19 cellular contexts compared by ENCODE assay signal in the genomic region with DNA sequence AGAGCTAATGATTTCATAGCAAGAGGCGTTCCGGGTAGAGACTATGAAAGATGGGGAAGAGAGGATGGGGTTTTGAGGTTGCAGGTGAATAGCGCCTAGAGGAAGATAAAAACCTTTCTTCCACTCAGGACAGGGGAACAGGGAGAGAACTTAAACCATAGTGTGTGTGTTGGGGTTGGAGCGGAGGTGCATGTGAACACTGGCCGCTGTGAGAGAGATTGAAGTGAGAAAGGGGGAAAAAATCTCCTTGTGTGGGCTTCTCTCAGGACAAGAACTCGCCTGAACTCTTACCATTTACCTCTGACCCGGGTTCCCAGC. TPM values are rescaled to one million over a fixed set of nuclear protein-coding genes. Genes with fewer than 3 reads are reported as not detected.
A peak's percentile ranks its signal among the peaks of the same experiment; 100 is the strongest.
DNase-seq lines count a peak whose midpoint lies in the region; ATAC-seq, FAIRE-seq and TF ChIP-seq lines count a peak whose summit lies in the region.
"Had no signal": no experiment of that assay in that cellular context is flagged by ENCODE, and none has a peak within 500 bp of the region (broad histone marks: within the 10 kb centered on the region; RNA-seq: fewer than 3 reads in every experiment).

No MANE protein-coding gene starts in this region.

- peak overlapping the region; percentile 41 for H3K27ac Mint-ChIP-seq in T-helper 2 cell treated with Interferon-gamma antibody and Interleukin-4, amounts not matched to agents 5 μg/mL and 100 μg/mL, for 36 hours
- no peak overlapping the region for H3K27ac Mint-ChIP-seq in CD4-positive, alpha-beta memory T cell
- H3K27ac Mint-ChIP-seq in astrocyte (ENCODE audit: unreplicated experiment): no peak overlapping the region
- H3K27ac Mint-ChIP-seq in naive thymus-derived CD8-positive, alpha-beta T cell: peak overlapping the region in 1 of 10 donors; percentile 16
- H3K27ac Mint-ChIP-seq: CD8-positive, alpha-beta T cell had no signal

- peaks cover 10% of the 10 kb centered on the region for H3K4me1 ChIP-seq in CD4-positive, alpha-beta memory T cell (ENCODE audit: insufficient read depth, low read length)
- peaks cover 4% of the 10 kb centered on the region for H3K4me1 ChIP-seq in astrocyte (ENCODE audit: insufficient read depth, low read length)
- H3K4me1 ChIP-seq in SJCRH30: no peaks in the 10 kb centered on the region

- H3K27me3 Mint-ChIP-seq in T-helper 2 cell treated with Interferon-gamma antibody and Interleukin-4, amounts not matched to agents 5 μg/mL and 100 μg/mL, for 36 hours (ENCODE audit: low read depth): peaks cover 94% of the 10 kb centered on the region
- peaks cover 78 to 83% of the 10 kb centered on the region in 2 donors for H3K27me3 Mint-ChIP-seq in CD4-positive, alpha-beta memory T cell
- peaks cover 94% of the 10 kb centered on the region for H3K27me3 Mint-ChIP-seq in astrocyte (ENCODE audit: low read depth, unreplicated experiment)
- peaks cover 70 to 100% (median 86%) of the 10 kb centered on the region in 5 donors for H3K27me3 Mint-ChIP-seq in naive thymus-derived CD8-positive, alpha-beta T cell

- no peak for DNase-seq in T-helper 2 cell treated with Interferon-gamma antibody and Interleukin-4, amounts not matched to agents 5 μg/mL and 100 μg/mL, for 36 hours (ENCODE audit: low spot score)
- DNase-seq in T-helper 2 cell (no peak), astrocyte (ENCODE audit: low read depth) (no peak), HEK293T (ENCODE audit: extremely low spot score) (no peak), SJCRH30 (no peak)
- no peak for DNase-seq in CD4-positive, alpha-beta memory T cell
- no peak for DNase-seq in naive thymus-derived CD8-positive, alpha-beta T cell
- DNase-seq: CD8-positive, alpha-beta T cell; DND-41; Karpas-422; MG63; NCI-H1092 treated with DMSO at 0.1 percent for 48 hours; NCI-H1694; NCI-H510A treated with DMSO at 0.1 percent for 48 hours had no signal

- CTCF ChIA-PET in CD4-positive, alpha-beta memory T cell (lab: Charles Lee; ENCODE audit: partially characterized antibody): no interaction called here
- CTCF ChIA-PET in HEK293T (lab: Yijun Ruan, JAX): no interaction called here

- TF ChIP-seq CTCF in astrocyte (IDR thresholded peaks at IDR 0.05; ENCODE audit: insufficient read depth, low read depth, low read length): no peak

- intact Hi-C loops in CD4-positive, alpha-beta memory T cell (cut with micrococcal nuclease): no loop called here

- peaks cover 5% of the 10 kb centered on the region for H3K4me1 Mint-ChIP-seq in T-helper 2 cell treated with Interferon-gamma antibody and Interleukin-4, amounts not matched to agents 5 μg/mL and 100 μg/mL, for 36 hours (ENCODE audit: low read depth)
- peaks cover 22 to 58% (median 30%) of the 10 kb centered on the region in 4 donors for H3K4me1 Mint-ChIP-seq in CD4-positive, alpha-beta memory T cell
- peaks cover 7% of the 10 kb centered on the region for H3K4me1 Mint-ChIP-seq in astrocyte (ENCODE audit: low read depth, unreplicated experiment)
- H3K4me1 Mint-ChIP-seq in naive thymus-derived CD8-positive, alpha-beta T cell: peaks cover 21 to 63% (median 38%) of the 10 kb centered on the region in 4 donors

- peaks cover 63% of the 10 kb centered on the region for H3K27me3 ChIP-seq in CD4-positive, alpha-beta memory T cell (ENCODE audit: insufficient read depth, low read length)
- H3K27me3 ChIP-seq in astrocyte (ENCODE audit: insufficient read depth, low read length): peaks cover 97% of the 10 kb centered on the region
- no peaks in the 10 kb centered on the region for H3K27me3 ChIP-seq in SJCRH30

- ATAC-seq in naive thymus-derived CD8-positive, alpha-beta T cell: no peak
- no peak for ATAC-seq in GM21717 (IDR thresholded peaks at IDR 0.05; ENCODE audit: unreplicated experiment)
- ATAC-seq: CD8-positive, alpha-beta T cell had no signal

- H4K20me1 ChIP-seq in astrocyte (ENCODE audit: insufficient read depth, low read length): peaks cover 16% of the 10 kb centered on the region

- H3K9me3 ChIP-seq in CD4-positive, alpha-beta memory T cell (ENCODE audit: control insufficient read depth in 1 of 2, low read length in 2 of 2): no peaks in the 10 kb centered on the region
- H3K9me3 ChIP-seq in astrocyte (ENCODE audit: insufficient read depth, low read depth, low read length) (no peaks in the 10 kb centered on the region), SJCRH30 (replicated peaks) (no peaks in the 10 kb centered on the region)
- H3K9me3 ChIP-seq: MG63 had no signal

- no peaks in the 10 kb centered on the region for H3K9me3 Mint-ChIP-seq in T-helper 2 cell treated with Interferon-gamma antibody and Interleukin-4, amounts not matched to agents 5 μg/mL and 100 μg/mL, for 36 hours
- peaks cover 0 to 22% (median 5%) of the 10 kb centered on the region in 8 donors for H3K9me3 Mint-ChIP-seq in CD4-positive, alpha-beta memory T cell
- H3K9me3 Mint-ChIP-seq in astrocyte (ENCODE audit: unreplicated experiment): peaks cover 7% of the 10 kb centered on the region
- H3K9me3 Mint-ChIP-seq in naive thymus-derived CD8-positive, alpha-beta T cell: peaks cover 0 to 12% (median 0%) of the 10 kb centered on the region in 9 donors
- H3K9me3 Mint-ChIP-seq: CD8-positive, alpha-beta T cell had no signal

- H3K36me3 Mint-ChIP-seq in T-helper 2 cell treated with Interferon-gamma antibody and Interleukin-4, amounts not matched to agents 5 μg/mL and 100 μg/mL, for 36 hours (ENCODE audit: low read depth): no peaks in the 10 kb centered on the region
- peaks cover 0 to 4% of the 10 kb centered on the region in 2 donors for H3K36me3 Mint-ChIP-seq in CD4-positive, alpha-beta memory T cell
- no peaks in the 10 kb centered on the region for H3K36me3 Mint-ChIP-seq in astrocyte (ENCODE audit: low read depth, unreplicated experiment)
- peaks cover 0 to 15% (median 6%) of the 10 kb centered on the region in 3 donors for H3K36me3 Mint-ChIP-seq in naive thymus-derived CD8-positive, alpha-beta T cell
- H3K36me3 Mint-ChIP-seq: CD8-positive, alpha-beta T cell had no signal

- H3K36me3 ChIP-seq in CD4-positive, alpha-beta memory T cell (ENCODE audit: insufficient read depth, low read length): no peaks in the 10 kb centered on the region
- H3K36me3 ChIP-seq in astrocyte (ENCODE audit: insufficient read depth, low read length) (no peaks in the 10 kb centered on the region), SJCRH30 (no peaks in the 10 kb centered on the region)
- H3K36me3 ChIP-seq: MG63 had no signal

- FAIRE-seq in astrocyte (lab: Jason Lieb, UNC): no peak
- FAIRE-seq: D721Med, G401.6 had no signal

- H3K79me2 ChIP-seq in astrocyte (ENCODE audit: insufficient read depth, low read length): no peaks in the 10 kb centered on the region

- H3K4me2 ChIP-seq in astrocyte (ENCODE audit: low read length): no peak overlapping the region

- H3K9ac ChIP-seq in astrocyte (ENCODE audit: low read length): no peak overlapping the region

- POLR2A ChIA-PET in CD4-positive, alpha-beta memory T cell (lab: Charles Lee; ENCODE audit: partially characterized antibody): no interaction called here
- POLR2A ChIA-PET in naive thymus-derived CD8-positive, alpha-beta T cell (lab: Charles Lee): no interaction called here
- POLR2A ChIA-PET in HEK293T (lab: Yijun Ruan, JAX): no interaction called here

- H2AFZ ChIP-seq in astrocyte (ENCODE audit: low read depth, low read length): no peak overlapping the region

- no peak overlapping the region for H3K4me3 Mint-ChIP-seq in T-helper 2 cell treated with Interferon-gamma antibody and Interleukin-4, amounts not matched to agents 5 μg/mL and 100 μg/mL, for 36 hours
- peak overlapping the region in 5 of 8 donors; percentile 7 to 77 (median 12) for H3K4me3 Mint-ChIP-seq in CD4-positive, alpha-beta memory T cell
- H3K4me3 Mint-ChIP-seq in astrocyte (ENCODE audit: unreplicated experiment): peak overlapping the region; percentile 0
- H3K4me3 Mint-ChIP-seq in naive thymus-derived CD8-positive, alpha-beta T cell: peak overlapping the region in 6 of 10 donors; percentile 7 to 63 (median 43)
- H3K4me3 Mint-ChIP-seq: CD8-positive, alpha-beta T cell had no signal

- H3K27ac ChIP-seq in CD4-positive, alpha-beta memory T cell (ENCODE audit: low read depth, low read length): no peak overlapping the region
- H3K27ac ChIP-seq in astrocyte (ENCODE audit: low read depth, low read length): no peak overlapping the region
- H3K27ac ChIP-seq in SJCRH30: no peak overlapping the region

- no peak overlapping the region for H3K4me3 ChIP-seq in CD4-positive, alpha-beta memory T cell (ENCODE audit: low read length in 2 of 2)
- H3K4me3 ChIP-seq in astrocyte (ENCODE audit: insufficient read depth, low read depth, low read length) (no peak overlapping the region), SJCRH30 (no peak overlapping the region)
- H3K4me3 ChIP-seq: MG63 had no signal

TF ChIP-seq in HEK293T, 16 proteins besides CTCF, POLR2A, EP300 and RAD21:
- TF ChIP-seq, protein P1, sequence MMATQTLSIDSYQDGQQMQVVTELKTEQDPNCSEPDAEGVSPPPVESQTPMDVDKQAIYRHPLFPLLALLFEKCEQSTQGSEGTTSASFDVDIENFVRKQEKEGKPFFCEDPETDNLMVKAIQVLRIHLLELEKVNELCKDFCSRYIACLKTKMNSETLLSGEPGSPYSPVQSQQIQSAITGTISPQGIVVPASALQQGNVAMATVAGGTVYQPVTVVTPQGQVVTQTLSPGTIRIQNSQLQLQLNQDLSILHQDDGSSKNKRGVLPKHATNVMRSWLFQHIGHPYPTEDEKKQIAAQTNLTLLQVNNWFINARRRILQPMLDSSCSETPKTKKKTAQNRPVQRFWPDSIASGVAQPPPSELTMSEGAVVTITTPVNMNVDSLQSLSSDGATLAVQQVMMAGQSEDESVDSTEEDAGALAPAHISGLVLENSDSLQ (IDR thresholded peaks at IDR 0.05): no peak
- no peak for TF ChIP-seq L3MBTL2 (conservative IDR thresholded peaks at IDR 0.05)
- no peak for TF ChIP-seq SUZ12 (IDR thresholded peaks at IDR 0.05)
- TF ChIP-seq TARDBP (IDR thresholded peaks at IDR 0.05): no peak
- no peak for TF ChIP-seq SP1 (IDR thresholded peaks at IDR 0.05)
- no peak for TF ChIP-seq FOXA1 (IDR thresholded peaks at IDR 0.05)
TF ChIP-seq in HEK293T: peak in this region for 0.

RNA-seq across cellular contexts. Expression of a gene that starts 3.4 kb away (rescaled TPM):
- total RNA-seq in CD4-positive, alpha-beta memory T cell: not detected
- polyA plus RNA-seq in CD4-positive, alpha-beta memory T cell: not detected
- not detected in 2 replicates for total RNA-seq in astrocyte
- not detected for total RNA-seq in naive thymus-derived CD8-positive, alpha-beta T cell
- polyA plus RNA-seq in naive thymus-derived CD8-positive, alpha-beta T cell: not detected
- not detected in 2 replicates for total RNA-seq in SJCRH30 (2014; rRNA removed; shearing (Covaris generic))
- total RNA-seq: A172; CD8-positive, alpha-beta T cell had no signal
- polyA plus RNA-seq: BJ had no signal
